Comparison of ENCODE assay signal across 8 cellular contexts in genomic region chr3:101779047-101779807, GRCh38. TPM values are rescaled to one million over a fixed set of nuclear protein-coding genes. Genes with fewer than 3 reads are reported as not detected.
DNase-seq lines count a peak whose midpoint lies in the region; ATAC-seq and TF ChIP-seq lines count a peak whose summit lies in the region.

Gene NXPE3, plus strand, starts transcription at chr3:101779211. Its CDS starts 6,386 bp downstream, at chr3:101785597.

- peak within 1 kb of the TSS; percentile 83 for H3K23ac ChIP-seq in IMR-90 (ENCODE audit: low read depth, low read length)

- peak within 1 kb of the TSS; percentile 79 for H2BK120ac ChIP-seq in IMR-90 (ENCODE audit: low read depth, low read length)

- DNase-seq in DMS114 treated with DMSO at 0.1 percent for 48 hours (lab: John Stamatoyannopoulos, UW; ENCODE audit: unreplicated experiment) (peak; percentile 70), IMR-90 (peak; percentile 65), OCI-LY7 (ENCODE audit: low spot score) (peak; percentile 92), activated T-cell treated with anti-CD3 and anti-CD28 coated beads for 48 hours (ENCODE audit: low read depth) (peak; percentile 92), erythroblast (lab: John Stamatoyannopoulos, UW) (peak; percentile 79 to 82)
- peak; percentile 84 to 89 for DNase-seq in stimulated activated CD8-positive, alpha-beta memory T cell treated with anti-CD3 and anti-CD28 coated beads, Interleukin-7, amount 100 ng/mL, for 1 hour (ENCODE audit: low read depth in 2 of 2)

- intact Hi-C loops in IMR-90 (cut with micrococcal nuclease) (no loop called here), OCI-LY7 (cut with micrococcal nuclease; ENCODE audit: unreplicated experiment) (loop anchor here (1.0 to 2.0 kb wide), 3 partner anchors 13 to 78 kb away; partner anchors contain the start of gene CEP97)

- H3K4me3 ChIP-seq in IMR-90 (ENCODE audit: insufficient read depth, low read depth, low read length), result peak within 1 kb of the TSS; percentile 91
- peak within 1 kb of the TSS; percentile 77 for H3K4me3 ChIP-seq in OCI-LY7 (ENCODE audit: low read depth, low read length, poor library complexity, severe bottlenecking)
- peak within 1 kb of the TSS; percentile 65 for H3K4me3 ChIP-seq in mucosa of stomach (ENCODE audit: low read length)

- H3K4me2 ChIP-seq in IMR-90 (ENCODE audit: low read depth, low read length) (peak within 1 kb of the TSS; percentile 98), OCI-LY7 (ENCODE audit: low read length) (peak within 1 kb of the TSS; percentile 96)

- peaks cover 42% of the 10 kb centered on the region for H3K79me2 ChIP-seq in OCI-LY7 (ENCODE audit: insufficient read depth, low read depth, low read length)

- peak within 1 kb of the TSS; percentile 38; the same call in 1 of the 3 replicates for H2BK15ac ChIP-seq in IMR-90 (ENCODE audit: low read depth, low read length)

- peaks cover 3% of the 10 kb centered on the region; the same call in 1 of the 2 replicates for H3K9me1 ChIP-seq in IMR-90 (ENCODE audit: insufficient read depth, low read length)

- no peaks in the 10 kb centered on the region for H3K9me2 ChIP-seq in OCI-LY7 (ENCODE audit: insufficient read depth, low read length)

- H2BK20ac ChIP-seq in IMR-90 (ENCODE audit: low read depth, low read length), result peak within 1 kb of the TSS; percentile 67

- 0% methylated on average over 35 of the region's 78 CpGs; no CpG with 5 or more reads in 1 of the 2 experiments for WGBS in IMR-90 (ENCODE audit: extremely low coverage in 2 of 2, insufficient read length in 1 of 2), 2 experiments

- peaks cover 17 to 36% of the 10 kb centered on the region in 2 experiments; a peak in 3 of 4 replicates for H3K79me1 ChIP-seq in IMR-90 (ENCODE audit: low read depth in 1 of 2, low read length in 2 of 2)

- H3K4me1 ChIP-seq in IMR-90 (ENCODE audit: control insufficient read depth, insufficient read depth, low read length) (peaks cover 5% of the 10 kb centered on the region; the same call in 1 of the 2 replicates), OCI-LY7 (ENCODE audit: insufficient read depth, low read length, poor library complexity, severe bottlenecking) (peaks cover 62% of the 10 kb centered on the region), mucosa of stomach (ENCODE audit: control insufficient read depth, insufficient read depth, low read length) (peaks cover 5% of the 10 kb centered on the region)

- H3K14ac ChIP-seq in IMR-90 (replicated peaks; ENCODE audit: low read depth, low read length), result peak within 1 kb of the TSS; percentile 92

- H4K91ac ChIP-seq in IMR-90 (ENCODE audit: insufficient read depth, low read depth, low read length), result peak within 1 kb of the TSS; percentile 94

- H3K9ac ChIP-seq in IMR-90 (ENCODE audit: low read depth, low read length) (peak within 1 kb of the TSS; percentile 86), mucosa of stomach (ENCODE audit: low read length) (peak within 1 kb of the TSS; percentile 71)

- in situ Hi-C loops in IMR-90 (cut with MboI; ENCODE audit: low sequenced_read_pairs), result no loop called here

- peak within 1 kb of the TSS; percentile 61; the same call in 1 of the 2 replicates for H3K56ac ChIP-seq in IMR-90 (ENCODE audit: extremely low read depth, insufficient read depth, low read length)

- H3K27me3 ChIP-seq in IMR-90 (ENCODE audit: control insufficient read depth, insufficient read depth, low read length), result no peaks in the 10 kb centered on the region
- H3K27me3 ChIP-seq in mucosa of stomach (ENCODE audit: control insufficient read depth, insufficient read depth, low read length), result no peaks in the 10 kb centered on the region

- TF ChIP-seq POLR2A in IMR-90 (IDR thresholded peaks at IDR 0.05; ENCODE audit: low read depth, low read length) (no peak), erythroblast (IDR thresholded peaks at IDR 0.05; ENCODE audit: low read length) (peak; percentile 42)

- BruUV-seq in IMR-90 (replicated peaks; lab: Mats Ljungman, UMichigan) (no TSS peak), OCI-LY7 (replicated peaks; lab: Mats Ljungman, UMichigan) (no TSS peak)

- ATAC-seq in GM21529 (IDR thresholded peaks at IDR 0.05; ENCODE audit: unreplicated experiment) (peak; percentile 95), IMR-90 (ENCODE audit: low read depth) (peak; percentile 91)

- H2AK5ac ChIP-seq in IMR-90 (ENCODE audit: low read depth, low read length), result peak within 1 kb of the TSS; percentile 76; the same call in 1 of the 2 replicates

- H2AFZ ChIP-seq in IMR-90 (replicated peaks; ENCODE audit: low read length, poor library complexity) (peak within 1 kb of the TSS; percentile 97), OCI-LY7 (ENCODE audit: low read length) (peak within 1 kb of the TSS; percentile 80)

- H4K5ac ChIP-seq in IMR-90 (ENCODE audit: low read depth, low read length), result peak within 1 kb of the TSS; percentile 98

- H2BK5ac ChIP-seq in IMR-90 (ENCODE audit: low read depth, low read length, poor library complexity, severe bottlenecking), result peak within 1 kb of the TSS; percentile 74

- CTCF ChIA-PET in IMR-90 (lab: Yijun Ruan, JAX) (no interaction called here), OCI-LY7 (lab: Charles Lee; ENCODE audit: unreplicated experiment) (interaction anchor here (0.6 kb wide), 1 partner anchor 14 kb away, joined by 3 read pairs; no protein-coding TSS in a partner anchor)

- H3K4ac ChIP-seq in IMR-90 (ENCODE audit: low read depth, low read length), result peak within 1 kb of the TSS; percentile 94

- no peak for TF ChIP-seq CTCF in IMR-90 (conservative IDR thresholded peaks at IDR 0.05; ENCODE audit: low read depth, low read length)
- no peak for TF ChIP-seq CTCF in OCI-LY7 (conservative IDR thresholded peaks at IDR 0.05; ENCODE audit: low read length)

- peak within 1 kb of the TSS; percentile 82 to 99 for H4K8ac ChIP-seq in IMR-90 (ENCODE audit: low read depth in 2 of 2, low read length in 2 of 2)

- H2AK9ac ChIP-seq in IMR-90 (replicated peaks; ENCODE audit: low read depth, low read length, poor library complexity), result peak within 1 kb of the TSS; percentile 88

- POLR2A ChIA-PET in IMR-90 (lab: Charles Lee; ENCODE audit: unreplicated experiment), result interaction anchor here (0.6 kb wide), 1 partner anchor 23 kb away, joined by 4 read pairs; no protein-coding TSS in a partner anchor
- POLR2A ChIA-PET in OCI-LY7 (lab: Charles Lee), result interaction anchor here (0.6 to 3.4 kb wide), 12 partner anchors 10 to 72 kb away, joined by 3 to 19 read pairs (median 4); partner anchors contain the start of gene CEP97

- H4K20me1 ChIP-seq in IMR-90 (ENCODE audit: insufficient read depth, low read length) (no peaks in the 10 kb centered on the region), OCI-LY7 (ENCODE audit: insufficient read depth, low read length) (peaks cover 14% of the 10 kb centered on the region; the same call in 1 of the 2 replicates)

- peaks cover 11% of the 10 kb centered on the region for H3K36me3 ChIP-seq in IMR-90 (ENCODE audit: control insufficient read depth, insufficient read depth, low read length)
- H3K36me3 ChIP-seq in OCI-LY7 (ENCODE audit: insufficient read depth, low read length), result peaks cover 37% of the 10 kb centered on the region
- no peaks in the 10 kb centered on the region for H3K36me3 ChIP-seq in mucosa of stomach (ENCODE audit: control insufficient read depth, insufficient read depth, low read length)

- TF ChIP-seq RAD21 in IMR-90 (IDR thresholded peaks at IDR 0.05; ENCODE audit: low read length), result no peak

- H3K9me3 ChIP-seq in IMR-90 (ENCODE audit: control insufficient read depth, insufficient read depth, low read length) (no peaks in the 10 kb centered on the region), OCI-LY7 (ENCODE audit: low read length) (no peaks in the 10 kb centered on the region), mucosa of stomach (ENCODE audit: control insufficient read depth, low read length) (no peaks in the 10 kb centered on the region)

- H3K27ac ChIP-seq in IMR-90 (ENCODE audit: insufficient read depth, low read length), result peak within 1 kb of the TSS; percentile 77
- peak within 1 kb of the TSS; percentile 87 for H3K27ac ChIP-seq in OCI-LY7 (ENCODE audit: low read depth, low read length, poor library complexity, severe bottlenecking)

- dilution Hi-C loops in IMR-90 (cut with HindIII; ENCODE audit: low sequenced_read_pairs, unreplicated experiment), result no loop called here

- H3K18ac ChIP-seq in IMR-90 (ENCODE audit: low read depth, low read length), result peak within 1 kb of the TSS; percentile 78

TF ChIP-seq in IMR-90, 13 proteins besides CTCF, POLR2A, EP300 and RAD21:
- no peak for TF ChIP-seq FOS (IDR thresholded peaks at IDR 0.05; ENCODE audit: low read depth, low read length)
- TF ChIP-seq USF2 (IDR thresholded peaks at IDR 0.05; ENCODE audit: low read depth, low read length), result peak; percentile 55; the same call in 1 of the 2 replicates
- TF ChIP-seq MAZ (IDR thresholded peaks at IDR 0.05; ENCODE audit: borderline replicate concordance, low read depth, low read length), result peak; percentile 50; the same call in 1 of the 2 replicates
- TF ChIP-seq BHLHE40 (IDR thresholded peaks at IDR 0.05; ENCODE audit: low read depth, low read length), result peak; percentile 62; the same call in 1 of the 2 replicates
- peak; percentile 14 for TF ChIP-seq RCOR1 (IDR thresholded peaks at IDR 0.05; ENCODE audit: insufficient replicate concordance, low read length)
- no peak for TF ChIP-seq CHD1 (IDR thresholded peaks at IDR 0.05; ENCODE audit: low read depth, low read length)

RNA-seq across cellular contexts. Expression of gene NXPE3, which starts in this region (rescaled TPM):
- total RNA-seq in IMR-90 (2012; rRNA removed) (23.1 and 23.8 TPM in 2 replicates), OCI-LY7 (2022) (59.2 and 64.3 TPM in 2 replicates)
- polyA plus RNA-seq in IMR-90 (2012; rRNA removed), result 18.5 and 20.0 TPM in 2 replicates
- 11.3 and 12.6 TPM in 2 replicates for polyA plus RNA-seq in IMR-90 (2012; cell fraction: cytosol; rRNA removed)
- polyA plus RNA-seq in IMR-90 (2012; cell fraction: nucleus; rRNA removed; ENCODE audit: low replicate concordance), result 9.4 and 12.0 TPM in 2 replicates
- total RNA-seq in OCI-LY7 (2014; rRNA removed; shearing (Covaris generic)), result 16.7 and 17.9 TPM in 2 replicates

Comparison
In these comparisons a context has a peak if more than half of its experiments do, and no peak if none do; other contexts are left out.
1. Peak in every context shown above with its lines: DNase-seq, ATAC-seq, H3K4me3 ChIP-seq and H3K27ac ChIP-seq.